Comparison of ENCODE assay signal across 7 cellular contexts in the genomic region with DNA sequence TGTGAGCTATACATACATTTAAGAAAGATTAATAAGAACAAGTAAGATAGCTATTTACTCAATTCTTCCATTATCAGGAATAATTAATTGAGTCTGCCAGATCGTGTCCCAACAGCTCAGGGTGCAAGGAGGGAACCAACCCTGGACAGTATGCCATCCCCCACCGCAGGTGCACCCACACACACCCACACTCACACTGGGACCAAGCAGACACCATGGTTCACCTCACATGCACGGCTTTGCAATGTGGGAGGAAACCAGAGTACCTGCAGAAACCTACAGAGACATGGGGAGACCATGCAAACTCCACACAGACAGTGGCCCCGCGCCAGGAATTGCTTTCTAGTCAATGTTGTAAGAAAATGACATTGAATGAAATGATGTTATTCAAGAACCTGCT.
"Had no signal": no experiment of that assay in that cellular context is flagged by ENCODE, and none has a peak within 500 bp of the region (broad histone marks: within the 10 kb centered on the region; RNA-seq: fewer than 3 reads in every experiment).

No MANE protein-coding gene starts in this region.

- H3K4me3 ChIP-seq: GM23338, K562 had no signal

- ATAC-seq: GM23338, HepG2, K562 had no signal

- DNase-seq: H9, HCEC 1CT, HFFc6 had no signal

- H2AFZ ChIP-seq: GM23338 had no signal

- H3K4me2 ChIP-seq: GM23338 had no signal

- H3K27ac ChIP-seq: HL-60 had no signal
